24 cellular contexts compared by ENCODE assay signal in the genomic region with DNA sequence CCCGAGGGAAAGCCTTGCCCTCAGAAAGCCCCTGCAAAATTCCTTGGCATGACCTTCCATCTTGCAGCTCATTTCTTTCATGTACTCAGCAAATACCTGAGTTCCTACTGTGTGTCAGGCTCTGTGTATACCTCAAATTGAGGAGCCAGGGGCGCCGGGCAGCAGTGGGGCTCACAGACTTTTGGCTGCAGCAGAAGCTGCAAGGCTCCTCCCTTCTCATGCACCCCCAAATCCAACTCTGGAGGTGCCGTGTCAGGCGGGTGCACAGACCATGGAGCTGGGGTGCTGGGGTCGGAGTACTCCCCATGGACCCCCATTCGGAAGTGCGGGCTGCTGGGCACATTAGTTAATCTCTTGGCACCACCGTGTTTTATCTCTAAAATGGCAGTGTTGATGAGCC.
A peak's percentile ranks its signal among the peaks of the same experiment; 100 is the strongest.
DNase-seq lines count a peak whose midpoint lies in the region; TF ChIP-seq lines count a peak whose summit lies in the region.
"Had no signal": no experiment of that assay in that cellular context is flagged by ENCODE, and none has a peak within 500 bp of the region (broad histone marks: within the 10 kb centered on the region; RNA-seq: fewer than 3 reads in every experiment).

No MANE protein-coding gene starts in this region.

- H3K4me2 ChIP-seq in BLaER1 (peak overlapping the region; percentile 54), PC-9 (peak overlapping the region; percentile 62)
- H3K4me2 ChIP-seq: hepatocyte had no signal

- peaks cover 11% of the 10 kb centered on the region for H3K9me3 Mint-ChIP-seq in activated naive CD8-positive, alpha-beta T cell treated with anti-CD3 and anti-CD28 coated beads for 36 hours

- H3F3A ChIP-seq in PC-9 (ENCODE audit: insufficient read depth, low read depth): peaks cover 18% of the 10 kb centered on the region

- H3K9me2 ChIP-seq in PC-9 (ENCODE audit: insufficient read depth): no peaks in the 10 kb centered on the region

- H2AFZ ChIP-seq in PC-9: no peak overlapping the region
- H2AFZ ChIP-seq: hepatocyte had no signal

- DNase-seq in PC-9 (no peak), esophagus muscularis mucosa (ENCODE audit: extremely low spot score) (no peak), NCI-H1694 (lab: John Stamatoyannopoulos, UW) (no peak), activated gamma-delta T cell (lab: John Stamatoyannopoulos, UW) (no peak)
- DNase-seq in activated naive CD4-positive, alpha-beta T cell (lab: John Stamatoyannopoulos, UW): no peak
- no peak for DNase-seq in activated naive CD8-positive, alpha-beta T cell treated with anti-CD3 and anti-CD28 coated beads for 36 hours
- DNase-seq: activated CD4-positive, alpha-beta memory T cell treated with anti-CD3 and anti-CD28 coated beads for 36 hours; activated CD8-positive, alpha-beta memory T cell treated with anti-CD3 and anti-CD28 coated beads, Interleukin-2, amount 50 U/mL, for 48 hours; DND-41; effector CD8-positive, alpha-beta T cell; foreskin melanocyte; midbrain; NCI-H1105 treated with DMSO at 0.1 percent for 48 hours; NCI-H2081; NCI-H774; stimulated activated CD4-positive, alpha-beta T cell treated with anti-CD3 and anti-CD28 coated beads, Interleukin-15, amount 100 ng/mL, for 24 hours; stomach had no signal

- no peak for TF ChIP-seq EP300 in esophagus muscularis mucosa (IDR thresholded peaks at IDR 0.05)

- CTCF ChIA-PET in PC-9 (lab: Charles Lee): no interaction called here

- peaks cover 28% of the 10 kb centered on the region for H3K27me3 Mint-ChIP-seq in activated naive CD8-positive, alpha-beta T cell treated with anti-CD3 and anti-CD28 coated beads for 36 hours

- H3K4me1 ChIP-seq in BLaER1 (peaks cover 74% of the 10 kb centered on the region), PC-9 (replicated peaks; ENCODE audit: insufficient read depth) (peaks cover 38% of the 10 kb centered on the region), esophagus muscularis mucosa (peaks cover 68 to 97% (median 87%) of the 10 kb centered on the region in 4 donors), rectal smooth muscle tissue (ENCODE audit: control insufficient read depth, insufficient read depth, low read length) (peaks cover 39% of the 10 kb centered on the region)
- H3K4me1 ChIP-seq: HAP-1 had no signal

- no TSS peak for BruUV-seq in PC-9 (replicated peaks; lab: Mats Ljungman, UMichigan)

- H3K27ac ChIP-seq in BLaER1 (no peak overlapping the region), PC-9 (peak overlapping the region; percentile 97), esophagus muscularis mucosa (replicated peaks in 1 of 4) (peak overlapping the region; percentile 74 to 91 (median 76)), rectal smooth muscle tissue (ENCODE audit: low read depth, low read length) (peak overlapping the region; percentile 59)
- H3K27ac ChIP-seq: HL-60 had no signal

- H3K36me3 ChIP-seq in BLaER1 (no peaks in the 10 kb centered on the region), PC-9 (ENCODE audit: low read depth) (no peaks in the 10 kb centered on the region), esophagus muscularis mucosa (peaks cover 0 to 7% (median 0%) of the 10 kb centered on the region in 4 donors), rectal smooth muscle tissue (ENCODE audit: control insufficient read depth, insufficient read depth, low read length) (peaks cover 3% of the 10 kb centered on the region)
- H3K36me3 ChIP-seq: HAP-1, stomach had no signal

- POLR2A ChIA-PET in PC-9 (lab: Charles Lee; ENCODE audit: unreplicated experiment): interaction anchor here (0.6 kb wide), 1 partner anchor 491 kb away, joined by 3 read pairs; no protein-coding TSS in a partner anchor

- no peaks in the 10 kb centered on the region for H3K27me3 ChIP-seq in BLaER1
- H3K27me3 ChIP-seq in PC-9 (ENCODE audit: insufficient read depth, low read depth): no peaks in the 10 kb centered on the region
- H3K27me3 ChIP-seq in esophagus muscularis mucosa: no peaks in the 10 kb centered on the region
- no peaks in the 10 kb centered on the region for H3K27me3 ChIP-seq in rectal smooth muscle tissue (ENCODE audit: control insufficient read depth, insufficient read depth, low read length)
- H3K27me3 ChIP-seq: hepatocyte had no signal

- H3K9ac ChIP-seq in BLaER1 (no peak overlapping the region), rectal smooth muscle tissue (ENCODE audit: low read length) (no peak overlapping the region)

- 96% methylated on average over 5 of the region's 9 CpGs for WGBS in esophagus muscularis mucosa

- H3K9me3 ChIP-seq in BLaER1: peaks cover 4% of the 10 kb centered on the region; the same call in 1 of the 2 replicates
- no peaks in the 10 kb centered on the region for H3K9me3 ChIP-seq in PC-9 (ENCODE audit: insufficient read depth, low read depth)
- H3K9me3 ChIP-seq in esophagus muscularis mucosa: no peaks in the 10 kb centered on the region
- H3K9me3 ChIP-seq: HAP-1, stomach had no signal

- no peaks in the 10 kb centered on the region for H3K4me1 Mint-ChIP-seq in activated naive CD8-positive, alpha-beta T cell treated with anti-CD3 and anti-CD28 coated beads for 36 hours

- H4K20me1 ChIP-seq in BLaER1 (no peaks in the 10 kb centered on the region), PC-9 (ENCODE audit: insufficient read depth) (no peaks in the 10 kb centered on the region)

- intact Hi-C loops in PC-9 (cut with micrococcal nuclease; ENCODE audit: unreplicated experiment): no loop called here
- intact Hi-C loops in esophagus muscularis mucosa (cut with DNase I): no loop called here

- no peaks in the 10 kb centered on the region for H3K79me2 ChIP-seq in PC-9 (ENCODE audit: low read depth)

- no peaks in the 10 kb centered on the region for H3K36me3 Mint-ChIP-seq in activated naive CD8-positive, alpha-beta T cell treated with anti-CD3 and anti-CD28 coated beads for 36 hours
- H3K36me3 Mint-ChIP-seq: activated CD4-positive, alpha-beta memory T cell treated with anti-CD3 and anti-CD28 coated beads for 36 hours had no signal

- TF ChIP-seq POLR2A in esophagus muscularis mucosa (IDR thresholded peaks at IDR 0.05; ENCODE audit: low read depth): no peak

- H3K4me3 ChIP-seq in BLaER1 (no peak overlapping the region), PC-9 (no peak overlapping the region), esophagus muscularis mucosa (no peak overlapping the region), rectal smooth muscle tissue (ENCODE audit: low read length) (no peak overlapping the region)
- H3K4me3 ChIP-seq: HAP-1, hepatocyte, stomach had no signal

- TF ChIP-seq CTCF in PC-9 (conservative IDR thresholded peaks at IDR 0.05): no peak
- no peak for TF ChIP-seq CTCF in esophagus muscularis mucosa (IDR thresholded peaks at IDR 0.05)

- H3K27ac Mint-ChIP-seq in activated naive CD8-positive, alpha-beta T cell treated with anti-CD3 and anti-CD28 coated beads for 36 hours: no peak overlapping the region
- H3K27ac Mint-ChIP-seq: activated CD4-positive, alpha-beta memory T cell treated with anti-CD3 and anti-CD28 coated beads for 36 hours; activated T-helper 2 cell treated with anti-CD3 and anti-CD28 coated beads, Interferon-gamma antibody, Interleukin-2, Interleukin-4, amounts not matched to agents 10 μg/mL and 5 μg/mL and 100 μg/mL, durations not matched to agents 14 hours and 24 hours and 36 hours; natural killer cell treated with Interleukin-12 subunit alpha and Interleukin-12 subunit beta and Interleukin-15 and Interleukin-18, amount 100 ng/mL, for 72 hours had no signal

- no peak overlapping the region for H3K4me3 Mint-ChIP-seq in activated naive CD8-positive, alpha-beta T cell treated with anti-CD3 and anti-CD28 coated beads for 36 hours
- H3K4me3 Mint-ChIP-seq: activated CD4-positive, alpha-beta memory T cell treated with anti-CD3 and anti-CD28 coated beads for 36 hours; natural killer cell treated with Interleukin-12 subunit alpha and Interleukin-12 subunit beta and Interleukin-15 and Interleukin-18, amount 100 ng/mL, for 72 hours had no signal
